Comparison of ENCODE assay signal across 35 cellular contexts in the genomic region with DNA sequence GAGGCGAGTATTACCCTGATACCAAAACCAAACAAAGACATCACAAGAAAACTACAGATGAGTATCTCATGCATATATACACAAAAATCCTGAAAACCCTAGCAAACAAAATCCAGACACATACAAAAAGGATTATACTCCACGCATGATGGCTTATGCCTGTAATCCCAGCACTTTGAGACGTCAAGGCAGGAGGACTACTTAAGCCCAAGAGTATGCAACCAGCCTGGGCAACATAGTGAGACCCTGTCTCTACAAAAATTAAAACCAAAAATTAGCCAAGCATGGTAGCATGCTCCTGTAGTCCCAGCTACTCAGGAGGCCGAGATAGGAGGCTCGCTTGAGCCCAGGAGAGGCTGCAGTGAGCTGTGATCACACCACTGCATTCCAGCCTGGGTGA.
"Had no signal": no experiment of that assay in that cellular context is flagged by ENCODE, and none has a peak within 500 bp of the region (broad histone marks: within the 10 kb centered on the region; RNA-seq: fewer than 3 reads in every experiment).

No MANE protein-coding gene starts in this region.

- H3K9me3 ChIP-seq: MG63 had no signal

- H3K4me3 ChIP-seq: MG63 had no signal

- H3K27me3 ChIP-seq: MG63 had no signal

- DNase-seq: Karpas-422, Kasumi-1, MG63, MM.1S, MV-4-11, NCI-H1048, NCI-H1092, NCI-H1092 treated with DMSO at 0.1 percent for 48 hours, NCI-H1105, NCI-H1105 treated with DMSO at 0.1 percent for 48 hours, NCI-H1417, NCI-H1417 treated with DMSO at 0.1 percent for 48 hours, NCI-H1436, NCI-H1436 treated with DMSO at 0.1 percent for 48 hours, NCI-H146, NCI-H1694, NCI-H1694 treated with DMSO at 0.1 percent for 48 hours, NCI-H187, NCI-H187 treated with DMSO at 0.1 percent for 48 hours, NCI-H1930, NCI-H2029, NCI-H2029 treated with DMSO at 0.1 percent for 48 hours, NCI-H2081, NCI-H2081 treated with DMSO at 0.1 percent for 48 hours, NCI-H2107, NCI-H2171, NCI-H2171 treated with DMSO at 0.1 percent for 48 hours, NCI-H2227 treated with DMSO at 0.1 percent for 48 hours, NCI-H226, NCI-H345, NCI-H446, NCI-H446 treated with DMSO at 0.1 percent for 48 hours, NCI-H510A, NCI-H510A treated with DMSO at 0.1 percent for 48 hours, NCI-H524 had no signal
